ENCODE assay signal across 8 cellular contexts in genomic region chr17:82023447-82024241, GRCh38. TPM values are rescaled to one million over a fixed set of nuclear protein-coding genes. Genes with fewer than 3 reads are reported as not detected.
DNase-seq lines count a peak whose midpoint lies in the region; ATAC-seq lines count a peak whose summit lies in the region.

No MANE protein-coding gene starts in this region.

- no peaks in the 10 kb centered on the region for H3K36me3 Mint-ChIP-seq in activated T-cell treated with anti-CD3 and anti-CD28 coated beads, Interleukin-2, amount 50 U/mL, for 4 hours (ENCODE audit: insufficient read depth)

- H3K4me3 Mint-ChIP-seq in activated T-cell treated with anti-CD3 and anti-CD28 coated beads, Interleukin-2, amount 50 U/mL, for 4 hours, result peak overlapping the region; percentile 78

- peak; percentile 54 for DNase-seq in CD1c-positive myeloid dendritic cell (ENCODE audit: extremely low spot score)
- DNase-seq in HuH-7.5 (ENCODE audit: low spot score), result peak; percentile 67
- no peak for DNase-seq in activated T-cell treated with anti-CD3 and anti-CD28 coated beads, Interleukin-2, amount 50 U/mL, for 4 hours
- peak; percentile 58 for DNase-seq in hepatic stellate cell (ENCODE audit: low spot score)
- no peak for DNase-seq in putamen (ENCODE audit: low spot score)
- no peak for DNase-seq in superior temporal gyrus (ENCODE audit: extremely low spot score)

- no peaks in the 10 kb centered on the region for H3K9me3 Mint-ChIP-seq in activated T-cell treated with anti-CD3 and anti-CD28 coated beads, Interleukin-2, amount 50 U/mL, for 4 hours

- ATAC-seq in GM18873 (IDR thresholded peaks at IDR 0.05; ENCODE audit: low FRiP score, unreplicated experiment), result peak; percentile 1
- ATAC-seq in activated T-cell treated with anti-CD3 and anti-CD28 coated beads, Interleukin-2, amount 50 U/mL, for 4 hours, result peak; percentile 1

- H3K4me1 Mint-ChIP-seq in activated T-cell treated with anti-CD3 and anti-CD28 coated beads, Interleukin-2, amount 50 U/mL, for 4 hours (ENCODE audit: low read depth), result peaks cover 20% of the 10 kb centered on the region

- H3K4me3 ChIP-seq in skin epidermis, result peak overlapping the region; percentile 66 to 89 (median 71)

- H3K27me3 Mint-ChIP-seq in activated T-cell treated with anti-CD3 and anti-CD28 coated beads, Interleukin-2, amount 50 U/mL, for 4 hours (ENCODE audit: low read depth), result no peaks in the 10 kb centered on the region

- peak overlapping the region in 18 of 21 experiments; percentile 20 to 87 (median 68) for H3K27ac ChIP-seq in skin epidermis

RNA-seq across cellular contexts. Expression of gene LRRC45, which starts 0.5 kb away (rescaled TPM):
- total RNA-seq in activated T-cell treated with anti-CD3 and anti-CD28 coated beads, Interleukin-2, amount 50 U/mL, for 4 hours, result 10 to 100 TPM; 19.5 to 31.4 (median 30.8) TPM

RNA-seq across cellular contexts. Expression of gene CENPX, which starts 1.0 kb away (rescaled TPM):
- 100 to 1,000 TPM; 145 to 189 (median 183) TPM for total RNA-seq in activated T-cell treated with anti-CD3 and anti-CD28 coated beads, Interleukin-2, amount 50 U/mL, for 4 hours

RNA-seq across cellular contexts. Expression of gene RAC3, which starts 7.8 kb away (rescaled TPM):
- total RNA-seq in activated T-cell treated with anti-CD3 and anti-CD28 coated beads, Interleukin-2, amount 50 U/mL, for 4 hours, result 1 to 10 TPM; 4.1 to 7.7 (median 4.8) TPM

RNA-seq across cellular contexts. Expression of gene DCXR, which starts 13.9 kb away (rescaled TPM):
- 10 to 100 TPM; 74.2 to 88.6 (median 76.9) TPM for total RNA-seq in activated T-cell treated with anti-CD3 and anti-CD28 coated beads, Interleukin-2, amount 50 U/mL, for 4 hours

RNA-seq across cellular contexts. Expression of gene RFNG, which starts 28.0 kb away (rescaled TPM):
- total RNA-seq in activated T-cell treated with anti-CD3 and anti-CD28 coated beads, Interleukin-2, amount 50 U/mL, for 4 hours, result 10 to 100 TPM; 20.3 to 21.5 (median 20.4) TPM

Comparison
In these comparisons a context has a peak if more than half of its experiments do, and no peak if none do; other contexts are left out.
1. DNase-seq: peak in CD1c-positive myeloid dendritic cell (single experiment), HuH-7.5 (single experiment) and hepatic stellate cell (single experiment); none in activated T-cell treated with anti-CD3 and anti-CD28 coated beads, Interleukin-2, amount 50 U/mL, for 4 hours (single experiment), putamen (single experiment) and superior temporal gyrus (single experiment).